In genomic region chr19:38848299-38849146, GRCh38 we compare ENCODE assay signal across 8 cellular contexts. TPM values are rescaled to one million over a fixed set of nuclear protein-coding genes. Genes with fewer than 3 reads are reported as not detected.
DNase-seq lines count a peak whose midpoint lies in the region; ATAC-seq and TF ChIP-seq lines count a peak whose summit lies in the region.

No MANE protein-coding gene starts in this region.

- CTCF ChIA-PET in activated CD4-positive, alpha-beta T cell treated with anti-CD3 and anti-CD28 coated beads for 36 hours (lab: Charles Lee) = interaction anchor here (0.6 to 1.2 kb wide), 6 partner anchors 10 to 230 kb away, joined by 3 to 6 read pairs (median 4); partner anchors contain the start of genes EIF3K, MRPS12, RINL and SARS2

- ATAC-seq in activated CD4-positive, alpha-beta T cell treated with anti-CD3 and anti-CD28 coated beads for 36 hours = no peak
- no peak for ATAC-seq in activated naive CD8-positive, alpha-beta T cell treated with anti-CD3 and anti-CD28 coated beads, Interleukin-2, amount 10 ng/mL, durations not matched to agents 7 days and 5 days (ENCODE audit: low read depth)
- no peak for ATAC-seq in HG02759 (IDR thresholded peaks at IDR 0.05; ENCODE audit: unreplicated experiment)

- peak overlapping the region; percentile 63 for H3K4me3 ChIP-seq in kidney epithelial cell (ENCODE audit: low read depth, low read length)

- H3K27ac Mint-ChIP-seq in activated CD4-positive, alpha-beta T cell treated with anti-CD3 and anti-CD28 coated beads for 36 hours = peak overlapping the region; percentile 99
- peak overlapping the region; percentile 100 for H3K27ac Mint-ChIP-seq in activated naive CD8-positive, alpha-beta T cell treated with anti-CD3 and anti-CD28 coated beads, Interleukin-2, amount 10 ng/mL, durations not matched to agents 7 days and 5 days

- H3K27me3 ChIP-seq in kidney epithelial cell (ENCODE audit: control insufficient read depth, insufficient read depth, low read length) = no peaks in the 10 kb centered on the region

- no peaks in the 10 kb centered on the region for H3K27me3 Mint-ChIP-seq in activated CD4-positive, alpha-beta T cell treated with anti-CD3 and anti-CD28 coated beads for 36 hours
- no peaks in the 10 kb centered on the region for H3K27me3 Mint-ChIP-seq in activated naive CD8-positive, alpha-beta T cell treated with anti-CD3 and anti-CD28 coated beads, Interleukin-2, amount 10 ng/mL, durations not matched to agents 7 days and 5 days

- peak overlapping the region; percentile 97 for H3K4me3 Mint-ChIP-seq in activated CD4-positive, alpha-beta T cell treated with anti-CD3 and anti-CD28 coated beads for 36 hours
- H3K4me3 Mint-ChIP-seq in activated naive CD8-positive, alpha-beta T cell treated with anti-CD3 and anti-CD28 coated beads, Interleukin-2, amount 10 ng/mL, durations not matched to agents 7 days and 5 days = peak overlapping the region; percentile 97

- intact Hi-C loops in activated CD4-positive, alpha-beta T cell treated with anti-CD3 and anti-CD28 coated beads for 36 hours (cut with DNase I, micrococcal nuclease) = loop anchor here in 1 of 2 experiments (1.0 kb wide), 3 partner anchors 17 to 201 kb away; partner anchors contain the start of genes ACTN4, ECH1, NFKBIB and SIRT2

- H3K9me3 Mint-ChIP-seq in activated CD4-positive, alpha-beta T cell treated with anti-CD3 and anti-CD28 coated beads for 36 hours (ENCODE audit: low read depth) = no peaks in the 10 kb centered on the region
- no peaks in the 10 kb centered on the region for H3K9me3 Mint-ChIP-seq in activated naive CD8-positive, alpha-beta T cell treated with anti-CD3 and anti-CD28 coated beads, Interleukin-2, amount 10 ng/mL, durations not matched to agents 7 days and 5 days

- POLR2A ChIA-PET in activated CD4-positive, alpha-beta T cell treated with anti-CD3 and anti-CD28 coated beads for 36 hours (lab: Charles Lee) = interaction anchor here (0.5 to 2.6 kb wide), 16 partner anchors 8 to 230 kb away, joined by 3 to 28 read pairs (median 6); partner anchors contain the start of genes ACTN4, ECH1, EIF3K and MRPS12
- POLR2A ChIA-PET in activated naive CD8-positive, alpha-beta T cell treated with anti-CD3 and anti-CD28 coated beads, Interleukin-2, amount 10 ng/mL, durations not matched to agents 7 days and 5 days (lab: Charles Lee) = interaction anchor here (0.6 to 7.3 kb wide), 20 partner anchors 8 to 445 kb away, joined by 3 to 161 read pairs (median 4); partner anchors contain the start of genes ACTN4, ECH1, FAM98C and MRPS12

- peak overlapping the region; percentile 63 for H3K27ac ChIP-seq in temporal lobe (ENCODE audit: low read depth, low read length)

- no peak for TF ChIP-seq POLR2A in erythroblast (IDR thresholded peaks at IDR 0.05; ENCODE audit: low read length)

- peaks cover 57% of the 10 kb centered on the region for H3K4me1 Mint-ChIP-seq in activated CD4-positive, alpha-beta T cell treated with anti-CD3 and anti-CD28 coated beads for 36 hours
- H3K4me1 Mint-ChIP-seq in activated naive CD8-positive, alpha-beta T cell treated with anti-CD3 and anti-CD28 coated beads, Interleukin-2, amount 10 ng/mL, durations not matched to agents 7 days and 5 days = peaks cover 47% of the 10 kb centered on the region

- TF ChIP-seq CTCF in kidney epithelial cell (IDR thresholded peaks at IDR 0.05; ENCODE audit: insufficient read depth, low read length, poor library complexity, severe bottlenecking) = no peak

- peaks cover 5% of the 10 kb centered on the region for H3K36me3 ChIP-seq in kidney epithelial cell (ENCODE audit: control insufficient read depth, insufficient read depth, low read length)

- peak; percentile 17 for DNase-seq in activated CD4-positive, alpha-beta T cell treated with anti-CD3 and anti-CD28 coated beads for 36 hours
- no peak for DNase-seq in activated CD4-positive, alpha-beta T cell treated with anti-CD3 and anti-CD28 coated beads, Interleukin-2, amount 50 U/mL, for 1 hour
- no peak for DNase-seq in activated naive CD8-positive, alpha-beta T cell treated with anti-CD3 and anti-CD28 coated beads, Interleukin-2, amount 10 ng/mL, durations not matched to agents 7 days and 5 days
- DNase-seq in kidney epithelial cell (ENCODE audit: low read depth) (no peak), erythroblast (lab: John Stamatoyannopoulos, UW) (no peak)
- no peak for DNase-seq in NK-92 treated with Interleukin-12 subunit alpha and Interleukin-12 subunit beta, amount 100 ng/mL, for 24 hours (lab: John Stamatoyannopoulos, UW)

- H3K36me3 Mint-ChIP-seq in activated CD4-positive, alpha-beta T cell treated with anti-CD3 and anti-CD28 coated beads for 36 hours (ENCODE audit: low read depth) = peaks cover 56% of the 10 kb centered on the region
- H3K36me3 Mint-ChIP-seq in activated naive CD8-positive, alpha-beta T cell treated with anti-CD3 and anti-CD28 coated beads, Interleukin-2, amount 10 ng/mL, durations not matched to agents 7 days and 5 days = peaks cover 39% of the 10 kb centered on the region

RNA-seq across cellular contexts. Expression of gene HNRNPL, which starts 1.3 kb away (rescaled TPM):
- total RNA-seq in activated CD4-positive, alpha-beta T cell treated with anti-CD3 and anti-CD28 coated beads for 36 hours = 100 to 1,000 TPM; 714 to 722 TPM
- total RNA-seq in activated naive CD8-positive, alpha-beta T cell treated with anti-CD3 and anti-CD28 coated beads, Interleukin-2, amount 10 ng/mL, durations not matched to agents 7 days and 5 days = 100 to 1,000 TPM; 441 to 455 TPM
- 192 and 200 TPM in 2 replicates for total RNA-seq in kidney epithelial cell
- total RNA-seq in temporal lobe = 183 TPM

RNA-seq across cellular contexts. Expression of gene ECH1, which starts 16.9 kb away (rescaled TPM):
- total RNA-seq in activated CD4-positive, alpha-beta T cell treated with anti-CD3 and anti-CD28 coated beads for 36 hours = 100 to 1,000 TPM; 114 to 154 TPM
- total RNA-seq in activated naive CD8-positive, alpha-beta T cell treated with anti-CD3 and anti-CD28 coated beads, Interleukin-2, amount 10 ng/mL, durations not matched to agents 7 days and 5 days = 100 to 1,000 TPM; 184 TPM
- total RNA-seq in kidney epithelial cell (48.1 and 49.8 TPM in 2 replicates), temporal lobe (13.3 TPM)

RNA-seq across cellular contexts. Expression of gene RINL, which starts 29.6 kb away (rescaled TPM):
- total RNA-seq in activated CD4-positive, alpha-beta T cell treated with anti-CD3 and anti-CD28 coated beads for 36 hours = 10 to 100 TPM; 85.8 to 90.3 TPM
- total RNA-seq in activated naive CD8-positive, alpha-beta T cell treated with anti-CD3 and anti-CD28 coated beads, Interleukin-2, amount 10 ng/mL, durations not matched to agents 7 days and 5 days = 10 to 100 TPM; 71.3 to 74.2 TPM
- total RNA-seq in kidney epithelial cell (21.0 and 21.6 TPM in 2 replicates), temporal lobe (1.7 TPM)

RNA-seq across cellular contexts. Expression of gene LGALS4, which starts 35.8 kb away (rescaled TPM):
- 1 to 10 TPM in 1 of 2 experiments, under 1 TPM in 1; 0.59 to 1.1 TPM for total RNA-seq in activated CD4-positive, alpha-beta T cell treated with anti-CD3 and anti-CD28 coated beads for 36 hours
- 1 to 10 TPM; 3.8 to 4.0 TPM for total RNA-seq in activated naive CD8-positive, alpha-beta T cell treated with anti-CD3 and anti-CD28 coated beads, Interleukin-2, amount 10 ng/mL, durations not matched to agents 7 days and 5 days
- not detected in 2 replicates for total RNA-seq in kidney epithelial cell
- not detected for total RNA-seq in temporal lobe

RNA-seq across cellular contexts. Expression of gene SIRT2, which starts 50.9 kb away (rescaled TPM):
- total RNA-seq in activated CD4-positive, alpha-beta T cell treated with anti-CD3 and anti-CD28 coated beads for 36 hours = 10 to 100 TPM; 17.8 to 23.1 TPM
- total RNA-seq in activated naive CD8-positive, alpha-beta T cell treated with anti-CD3 and anti-CD28 coated beads, Interleukin-2, amount 10 ng/mL, durations not matched to agents 7 days and 5 days = 10 to 100 TPM; 46.6 to 49.1 TPM
- total RNA-seq in kidney epithelial cell = 38.9 and 65.5 TPM in 2 replicates
- total RNA-seq in temporal lobe = 75.0 TPM
